ENCODE assay signal across 15 cellular contexts in the genomic region with DNA sequence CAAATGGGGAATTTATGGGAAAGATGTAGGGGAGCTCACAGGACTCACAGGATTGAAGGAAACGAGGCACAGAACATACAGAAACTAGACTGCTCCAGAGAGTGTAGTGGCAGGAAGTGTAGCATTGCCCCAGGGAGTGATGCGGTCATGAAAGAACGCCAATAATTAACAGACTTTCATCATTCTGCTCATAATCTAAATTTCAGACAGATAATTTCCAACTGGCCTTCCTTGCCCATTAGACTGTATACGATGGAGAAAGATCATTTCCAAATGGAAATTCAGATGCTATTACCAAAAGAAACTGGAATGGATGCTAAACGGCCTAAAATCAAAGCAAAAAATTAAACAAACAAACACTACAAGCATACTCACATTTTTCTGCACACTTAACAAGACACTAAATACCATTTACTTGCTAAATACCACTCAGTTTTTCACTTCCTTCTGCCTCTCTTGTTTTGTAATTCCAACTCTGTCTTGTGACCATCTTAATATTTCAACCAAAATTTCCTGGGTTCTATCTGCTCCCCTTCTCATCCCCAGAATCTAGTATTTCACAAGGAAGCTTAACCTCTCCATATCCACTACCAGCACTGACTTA.
DNase-seq lines count a peak whose midpoint lies in the region; ATAC-seq and TF ChIP-seq lines count a peak whose summit lies in the region.
"Had no signal": no experiment of that assay in that cellular context is flagged by ENCODE, and none has a peak within 500 bp of the region (broad histone marks: within the 10 kb centered on the region; RNA-seq: fewer than 3 reads in every experiment).

No MANE protein-coding gene starts in this region.

- H3K36me3 ChIP-seq in PC-3 (ENCODE audit: low read depth, low read length) = no peaks in the 10 kb centered on the region
- H3K36me3 ChIP-seq: Peyer's patch, sigmoid colon had no signal

- H3K9ac ChIP-seq in PC-3 (ENCODE audit: low read length) = no peak overlapping the region

- H3K27ac Mint-ChIP-seq in activated CD4-positive, alpha-beta T cell treated with anti-CD3 and anti-CD28 coated beads for 36 hours = no peak overlapping the region
- no peak overlapping the region for H3K27ac Mint-ChIP-seq in T-helper 2 cell treated with Interferon-gamma antibody and Interleukin-4, amounts not matched to agents 5 μg/mL and 100 μg/mL, for 36 hours
- H3K27ac Mint-ChIP-seq: activated T-helper 17 cell treated with anti-CD3 and anti-CD28 coated beads, Interleukin-2, amount 50 U/mL, for 72 hours had no signal

- no peak overlapping the region for H3K4me3 ChIP-seq in PC-3 (ENCODE audit: low read length)
- H3K4me3 ChIP-seq: Peyer's patch, sigmoid colon had no signal

- no peaks in the 10 kb centered on the region for H3K9me3 Mint-ChIP-seq in activated CD4-positive, alpha-beta T cell treated with anti-CD3 and anti-CD28 coated beads for 36 hours (ENCODE audit: low read depth)
- H3K9me3 Mint-ChIP-seq in T-helper 2 cell treated with Interferon-gamma antibody and Interleukin-4, amounts not matched to agents 5 μg/mL and 100 μg/mL, for 36 hours = no peaks in the 10 kb centered on the region
- H3K9me3 Mint-ChIP-seq: activated T-helper 17 cell treated with anti-CD3 and anti-CD28 coated beads, Interleukin-2, amount 50 U/mL, for 72 hours had no signal

- peak; percentile 62 for DNase-seq in ELR (ENCODE audit: low read depth)
- no peak for DNase-seq in PC-3
- peak; percentile 29 for DNase-seq in iris pigment epithelial cell (ENCODE audit: low read depth)
- DNase-seq in activated CD4-positive, alpha-beta T cell treated with anti-CD3 and anti-CD28 coated beads for 36 hours = no peak
- DNase-seq in LoVo (ENCODE audit: low spot score) = no peak
- no peak for DNase-seq in T-helper 2 cell treated with Interferon-gamma antibody and Interleukin-4, amounts not matched to agents 5 μg/mL and 100 μg/mL, for 36 hours (ENCODE audit: low spot score)
- DNase-seq in NCI-H1105 (lab: John Stamatoyannopoulos, UW) = no peak
- DNase-seq: caudate nucleus, glutamatergic neuron, NCI-H2029 treated with DMSO at 0.1 percent for 48 hours, Peyer's patch, sigmoid colon had no signal

- no peaks in the 10 kb centered on the region for H3K79me2 ChIP-seq in PC-3 (ENCODE audit: low read length)

- H3K27ac ChIP-seq in PC-3 (ENCODE audit: low read length) = no peak overlapping the region
- H3K27ac ChIP-seq: Peyer's patch had no signal

- no peaks in the 10 kb centered on the region for H4K20me1 ChIP-seq in PC-3 (ENCODE audit: low read length)

- H3K4me1 ChIP-seq in PC-3 (ENCODE audit: insufficient read depth, low read length) = no peaks in the 10 kb centered on the region
- H3K4me1 ChIP-seq: Peyer's patch, sigmoid colon had no signal

- no peaks in the 10 kb centered on the region for H3K9me2 ChIP-seq in PC-3 (replicated peaks; ENCODE audit: low read length)

- CTCF ChIA-PET in PC-3 (lab: Charles Lee) = no interaction called here
- CTCF ChIA-PET in activated CD4-positive, alpha-beta T cell treated with anti-CD3 and anti-CD28 coated beads for 36 hours (lab: Charles Lee) = no interaction called here

- no peaks in the 10 kb centered on the region for H3K27me3 Mint-ChIP-seq in activated CD4-positive, alpha-beta T cell treated with anti-CD3 and anti-CD28 coated beads for 36 hours
- H3K27me3 Mint-ChIP-seq in T-helper 2 cell treated with Interferon-gamma antibody and Interleukin-4, amounts not matched to agents 5 μg/mL and 100 μg/mL, for 36 hours (ENCODE audit: low read depth) = no peaks in the 10 kb centered on the region

- no peaks in the 10 kb centered on the region for H3K27me3 ChIP-seq in PC-3 (ENCODE audit: low read length)
- H3K27me3 ChIP-seq: Peyer's patch, sigmoid colon had no signal

- no peaks in the 10 kb centered on the region for H3K4me1 Mint-ChIP-seq in activated CD4-positive, alpha-beta T cell treated with anti-CD3 and anti-CD28 coated beads for 36 hours
- no peaks in the 10 kb centered on the region for H3K4me1 Mint-ChIP-seq in T-helper 2 cell treated with Interferon-gamma antibody and Interleukin-4, amounts not matched to agents 5 μg/mL and 100 μg/mL, for 36 hours (ENCODE audit: low read depth)
- H3K4me1 Mint-ChIP-seq: activated T-helper 17 cell treated with anti-CD3 and anti-CD28 coated beads, Interleukin-2, amount 50 U/mL, for 72 hours had no signal

- no peak overlapping the region for H3K4me2 ChIP-seq in PC-3 (ENCODE audit: low read length)

- H3K36me3 Mint-ChIP-seq in activated CD4-positive, alpha-beta T cell treated with anti-CD3 and anti-CD28 coated beads for 36 hours (ENCODE audit: low read depth) = no peaks in the 10 kb centered on the region
- H3K36me3 Mint-ChIP-seq in T-helper 2 cell treated with Interferon-gamma antibody and Interleukin-4, amounts not matched to agents 5 μg/mL and 100 μg/mL, for 36 hours (ENCODE audit: low read depth) = no peaks in the 10 kb centered on the region

- H3F3A ChIP-seq in PC-3 (ENCODE audit: low read length, unreplicated experiment) = no peaks in the 10 kb centered on the region

- POLR2A ChIA-PET in PC-3 (lab: Charles Lee; ENCODE audit: unreplicated experiment) = no interaction called here
- POLR2A ChIA-PET in activated CD4-positive, alpha-beta T cell treated with anti-CD3 and anti-CD28 coated beads for 36 hours (lab: Charles Lee) = no interaction called here

- TF ChIP-seq CTCF in PC-3 (conservative IDR thresholded peaks at IDR 0.05; ENCODE audit: low read depth, low read length) = no peak

- BruUV-seq in PC-3 (replicated peaks; lab: Mats Ljungman, UMichigan) = no TSS peak

- 0 out of 2 replicates have a peak overlapping the region, but pooled peaks have one; percentile 27 for H2AFZ ChIP-seq in PC-3 (ENCODE audit: low read length)

- ATAC-seq in GM21786 (IDR thresholded peaks at IDR 0.05; ENCODE audit: unreplicated experiment) (peak; percentile 62), PC-3 (no peak; the same call in 1 of the 2 replicates)
- no peak for ATAC-seq in activated CD4-positive, alpha-beta T cell treated with anti-CD3 and anti-CD28 coated beads for 36 hours
- ATAC-seq: activated CD4-positive, CD25-positive, alpha-beta regulatory T cell treated with anti-CD3 and anti-CD28 coated beads, Interleukin-2, amount 50 U/mL, for 24 hours; activated T-helper 17 cell treated with anti-CD3 and anti-CD28 coated beads, Interleukin-2, amount 50 U/mL, for 72 hours had no signal

- H3K4me3 Mint-ChIP-seq in activated CD4-positive, alpha-beta T cell treated with anti-CD3 and anti-CD28 coated beads for 36 hours = no peak overlapping the region
- H3K4me3 Mint-ChIP-seq in T-helper 2 cell treated with Interferon-gamma antibody and Interleukin-4, amounts not matched to agents 5 μg/mL and 100 μg/mL, for 36 hours = no peak overlapping the region
- H3K4me3 Mint-ChIP-seq: activated T-helper 17 cell treated with anti-CD3 and anti-CD28 coated beads, Interleukin-2, amount 50 U/mL, for 72 hours had no signal

- no peaks in the 10 kb centered on the region for H3K9me3 ChIP-seq in PC-3 (ENCODE audit: low read length)
- H3K9me3 ChIP-seq: Peyer's patch, sigmoid colon had no signal

- intact Hi-C loops in PC-3 (cut with micrococcal nuclease) = no loop called here
- intact Hi-C loops in activated CD4-positive, alpha-beta T cell treated with anti-CD3 and anti-CD28 coated beads for 36 hours (cut with DNase I, micrococcal nuclease) = no loop called here

Comparison
In these comparisons a context has a peak if more than half of its experiments do, and no peak if none do; other contexts are left out.
1. DNase-seq: peak in ELR (single experiment) and iris pigment epithelial cell (single experiment); none in PC-3 (single experiment), activated CD4-positive, alpha-beta T cell treated with anti-CD3 and anti-CD28 coated beads for 36 hours (single experiment), LoVo (single experiment), T-helper 2 cell treated with Interferon-gamma antibody and Interleukin-4, amounts not matched to agents 5 μg/mL and 100 μg/mL, for 36 hours (single experiment) and NCI-H1105 (single experiment).